8 cellular contexts compared by ENCODE assay signal in genomic region chr9:130366072-130366471, GRCh38.
"Had no signal": no experiment of that assay in that cellular context is flagged by ENCODE, and none has a peak within 500 bp of the region (broad histone marks: within the 10 kb centered on the region; RNA-seq: fewer than 3 reads in every experiment).

No MANE protein-coding gene starts in this region.

- DNase-seq: GDM1, GF-D8 had no signal

- FAIRE-seq: G401.6, GM12878, GM12891, GM12892, GM18507, GM19239 had no signal

- H3K4me3 ChIP-seq: GM12878 had no signal

- ATAC-seq: GM12878 had no signal
